Comparison of ENCODE assay signal across 1 cellular context in genomic region chr6:43489277-43490072, GRCh38.
TF ChIP-seq lines count a peak whose summit lies in the region.

No MANE protein-coding gene starts in this region.

TF ChIP-seq in IMR-90, 13 proteins besides CTCF, POLR2A, EP300 and RAD21 (continued from another document):
- TF ChIP-seq RFX5 (IDR thresholded peaks at IDR 0.05; ENCODE audit: low read depth, low read length) (no peak), NFE2L2 (IDR thresholded peaks at IDR 0.05; ENCODE audit: low read depth, low read length) (no peak), BHLHE40 (IDR thresholded peaks at IDR 0.05; ENCODE audit: low read depth, low read length) (no peak)
TF ChIP-seq in IMR-90: peak in this region for 0.
